Comparison of ENCODE assay signal across 8 cellular contexts in the genomic region with DNA sequence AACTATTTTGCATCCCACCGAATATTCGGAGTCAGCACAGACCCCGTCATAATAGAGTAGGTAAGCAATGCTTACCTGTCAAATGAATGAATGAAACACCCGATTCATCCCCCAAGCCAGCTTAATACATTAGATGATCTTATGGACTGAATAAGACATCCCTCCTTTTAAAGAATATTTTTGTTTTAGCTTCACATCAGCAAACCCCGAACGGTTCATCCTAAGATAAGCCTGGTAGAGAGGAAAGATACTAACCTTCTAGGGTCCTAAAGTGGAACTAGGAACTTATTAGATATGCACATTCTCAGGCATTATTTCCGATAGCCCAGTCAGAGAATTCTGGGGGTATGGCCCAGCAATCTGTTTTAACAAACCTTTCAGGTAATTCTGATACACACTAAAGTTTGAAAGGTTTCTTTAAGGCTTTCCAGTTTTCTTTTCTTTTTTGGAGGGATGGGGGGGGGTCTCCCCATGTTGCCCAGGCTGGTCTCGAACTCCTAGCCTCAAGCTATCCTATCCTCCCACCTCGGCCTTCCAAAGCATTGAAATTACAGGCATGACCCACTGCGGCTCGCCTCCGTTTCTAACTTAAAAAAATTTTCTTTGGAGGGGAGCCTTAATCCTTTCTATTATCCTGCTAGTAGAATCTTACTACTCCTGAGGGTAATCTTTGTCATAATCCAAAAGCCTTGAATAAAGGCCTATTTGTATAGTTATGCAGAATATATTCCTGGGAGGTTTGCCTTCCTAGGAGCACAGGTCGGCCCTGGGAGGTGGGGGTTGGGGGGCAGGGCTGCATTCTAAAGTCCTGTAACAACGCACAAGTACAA. TPM values are rescaled to one million over a fixed set of nuclear protein-coding genes. Genes with fewer than 3 reads are reported as not detected.
A peak's percentile ranks its signal among the peaks of the same experiment; 100 is the strongest.
DNase-seq lines count a peak whose midpoint lies in the region; FAIRE-seq and TF ChIP-seq lines count a peak whose summit lies in the region.

No MANE protein-coding gene starts in this region.

- peak overlapping the region; percentile 97 for H3K4me3 Mint-ChIP-seq in activated T-helper 2 cell treated with anti-CD3 and anti-CD28 coated beads, Interferon-gamma antibody, Interleukin-2, Interleukin-4, amounts not matched to agents 10 μg/mL and 5 μg/mL and 100 μg/mL, durations not matched to agents 14 hours and 24 hours and 36 hours (ENCODE audit: low read depth)

- no peak for TF ChIP-seq CTCF in spleen (IDR thresholded peaks at IDR 0.05 in 8 of 11, conservative IDR thresholded peaks at IDR 0.05 in 3 of 11)

- H3K4me3 ChIP-seq in iPS-11a (ENCODE audit: low read depth, low read length) (peak overlapping the region; percentile 78), spleen (peak overlapping the region; percentile 80 to 97 (median 90))

- no peaks in the 10 kb centered on the region for H3K9me3 ChIP-seq in spleen

- peak overlapping the region; percentile 99 for H3K27ac Mint-ChIP-seq in activated T-helper 2 cell treated with anti-CD3 and anti-CD28 coated beads, Interferon-gamma antibody, Interleukin-2, Interleukin-4, amounts not matched to agents 10 μg/mL and 5 μg/mL and 100 μg/mL, durations not matched to agents 14 hours and 24 hours and 36 hours

- DNase-seq in HTR-8/SVneo (ENCODE audit: insufficient read length, low spot score): peak; percentile 25
- no peak for DNase-seq in activated T-helper 2 cell treated with anti-CD3 and anti-CD28 coated beads, Interferon-gamma antibody, Interleukin-2, Interleukin-4, amounts not matched to agents 10 μg/mL and 5 μg/mL and 100 μg/mL, durations not matched to agents 14 hours and 24 hours and 36 hours (ENCODE audit: low spot score)
- DNase-seq in spleen: no peak
- no peak for DNase-seq in mesenteric fat pad (ENCODE audit: low spot score)
- DNase-seq in stimulated activated naive CD4-positive, alpha-beta T cell treated with Interleukin-2 at 50 U/mL for 16 hours (lab: John Stamatoyannopoulos, UW): no peak
- DNase-seq in RPMI8226: no peak
- DNase-seq in HPDE6-E6E7 (ENCODE audit: extremely low spot score): no peak

- no peak for FAIRE-seq in HTR-8/SVneo (lab: Jason Lieb, UNC)

- H3K27ac ChIP-seq in spleen: peak overlapping the region; percentile 89 to 100 (median 99)

- no peaks in the 10 kb centered on the region for H3K27me3 ChIP-seq in spleen (replicated peaks in 1 of 7)

- no peak for TF ChIP-seq POLR2A in spleen (IDR thresholded peaks at IDR 0.05)

- H3K4me1 ChIP-seq in spleen: peaks cover 52 to 84% (median 72%) of the 10 kb centered on the region in 6 donors

- H3K4me1 Mint-ChIP-seq in activated T-helper 2 cell treated with anti-CD3 and anti-CD28 coated beads, Interferon-gamma antibody, Interleukin-2, Interleukin-4, amounts not matched to agents 10 μg/mL and 5 μg/mL and 100 μg/mL, durations not matched to agents 14 hours and 24 hours and 36 hours (ENCODE audit: low read depth): peaks cover 60% of the 10 kb centered on the region

- peaks cover 0 to 10% (median 1%) of the 10 kb centered on the region in 6 donors for H3K36me3 ChIP-seq in spleen

- 29 to 37% (median 34%) methylated on average over 14 of the region's 14 CpGs for WGBS in spleen, 5 donors

- intact Hi-C loops in activated T-helper 2 cell treated with anti-CD3 and anti-CD28 coated beads, Interferon-gamma antibody, Interleukin-2, Interleukin-4, amounts not matched to agents 10 μg/mL and 5 μg/mL and 100 μg/mL, durations not matched to agents 14 hours and 24 hours and 36 hours (cut with micrococcal nuclease): loop anchor here (1.0 to 10.0 kb wide), 3 partner anchors 133 to 284 kb away; partner anchors contain the start of gene SLC35F5
- intact Hi-C loops in spleen (cut with DNase I; ENCODE audit: low total_unique reads): no loop called here

- no peaks in the 10 kb centered on the region for H3K9me3 Mint-ChIP-seq in activated T-helper 2 cell treated with anti-CD3 and anti-CD28 coated beads, Interferon-gamma antibody, Interleukin-2, Interleukin-4, amounts not matched to agents 10 μg/mL and 5 μg/mL and 100 μg/mL, durations not matched to agents 14 hours and 24 hours and 36 hours

- H3K36me3 Mint-ChIP-seq in activated T-helper 2 cell treated with anti-CD3 and anti-CD28 coated beads, Interferon-gamma antibody, Interleukin-2, Interleukin-4, amounts not matched to agents 10 μg/mL and 5 μg/mL and 100 μg/mL, durations not matched to agents 14 hours and 24 hours and 36 hours (ENCODE audit: low read depth): peaks cover 47% of the 10 kb centered on the region

- no peaks in the 10 kb centered on the region for H3K27me3 Mint-ChIP-seq in activated T-helper 2 cell treated with anti-CD3 and anti-CD28 coated beads, Interferon-gamma antibody, Interleukin-2, Interleukin-4, amounts not matched to agents 10 μg/mL and 5 μg/mL and 100 μg/mL, durations not matched to agents 14 hours and 24 hours and 36 hours (ENCODE audit: low read depth)

RNA-seq across cellular contexts. Expression of gene ACTR3, which starts 1.0 kb away (rescaled TPM):
- total RNA-seq in activated T-helper 2 cell treated with anti-CD3 and anti-CD28 coated beads, Interferon-gamma antibody, Interleukin-2, Interleukin-4, amounts not matched to agents 10 μg/mL and 5 μg/mL and 100 μg/mL, durations not matched to agents 14 hours and 24 hours and 36 hours: 521 and 530 TPM in 2 replicates
- total RNA-seq in spleen (100 to 1,000 TPM; 186 to 488 (median 286) TPM), mesenteric fat pad (181 TPM)
- polyA plus RNA-seq in spleen: 100 to 1,000 TPM in 2 of 3 donors, 10 to 100 TPM in 1; 75.5 to 118 (median 115) TPM
